Comparison of ENCODE assay signal across 17 cellular contexts in genomic region chr5:137234973-137235943, GRCh38.
DNase-seq lines count a peak whose midpoint lies in the region; ATAC-seq and TF ChIP-seq lines count a peak whose summit lies in the region.
"Had no signal": no experiment of that assay in that cellular context is flagged by ENCODE, and none has a peak within 500 bp of the region (broad histone marks: within the 10 kb centered on the region; RNA-seq: fewer than 3 reads in every experiment).

No MANE protein-coding gene starts in this region.

- TF ChIP-seq POLR2A in breast epithelium (IDR thresholded peaks at IDR 0.05): no peak

- H3K36me3 ChIP-seq in breast epithelium (no peaks in the 10 kb centered on the region), GM23248 (ENCODE audit: low read depth) (no peaks in the 10 kb centered on the region)

- no peak overlapping the region for H3K9ac ChIP-seq in GM23248

- H3K27ac ChIP-seq in breast epithelium (no peak overlapping the region), GM23248 (no peak overlapping the region)

- no TSS peak for BruUV-seq in MCF 10A (replicated peaks; lab: Mats Ljungman, UMichigan)

- H3K9me2 ChIP-seq in GM23248 (ENCODE audit: insufficient read depth): no peaks in the 10 kb centered on the region

- POLR2A ChIA-PET in MCF 10A (lab: Yijun Ruan, JAX): interaction anchor here (0.6 to 0.7 kb wide), 3 partner anchors 13 to 1332 kb away, joined by 3 read pairs; no protein-coding TSS in a partner anchor

- no peaks in the 10 kb centered on the region for H3K36me3 Mint-ChIP-seq in MCF 10A (ENCODE audit: insufficient read depth, unreplicated experiment)
- H3K36me3 Mint-ChIP-seq: CD14-positive monocyte, T-cell had no signal

- in situ Hi-C loops in astrocyte of the spinal cord (cut with HindIII; ENCODE audit: low sequenced_read_pairs): no loop called here
- in situ Hi-C loops in GM23248 (cut with MboI): no loop called here

- H3K79me2 ChIP-seq in GM23248 (ENCODE audit: insufficient read depth): peaks cover 50% of the 10 kb centered on the region

- H4K20me1 ChIP-seq in GM23248 (ENCODE audit: insufficient read depth): peaks cover 14% of the 10 kb centered on the region; the same call in 1 of the 2 replicates

- H3F3A ChIP-seq in GM23248 (ENCODE audit: insufficient read depth): no peaks in the 10 kb centered on the region; the same call in 1 of the 2 replicates

- peaks cover 26% of the 10 kb centered on the region for H3K4me1 Mint-ChIP-seq in MCF 10A (ENCODE audit: insufficient read depth, unreplicated experiment)
- H3K4me1 Mint-ChIP-seq: CD14-positive monocyte, T-cell had no signal

- H3K9me3 ChIP-seq in breast epithelium (no peaks in the 10 kb centered on the region), GM23248 (ENCODE audit: low read depth) (no peaks in the 10 kb centered on the region)

- H3K27ac Mint-ChIP-seq in MCF 10A (ENCODE audit: low read depth, unreplicated experiment): peak overlapping the region; percentile 53
- H3K27ac Mint-ChIP-seq: activated CD8-positive, alpha-beta T cell treated with anti-CD3 and anti-CD28 coated beads, Interleukin-2, amount 10 ng/mL, durations not matched to agents 7 days and 5 days; activated T-helper 1 cell treated with anti-CD3 and anti-CD28 coated beads, Interleukin-12 subunit alpha, Interleukin-12 subunit beta, Interleukin-2, Interleukin-4 antibody, amounts not matched to agents 30 ng/mL and 10 ng/mL and 1 ng/mL, durations not matched to agents 14 hours and 24 hours and 36 hours; CD14-positive monocyte; T-cell had no signal

- H3K4me3 ChIP-seq in breast epithelium (no peak overlapping the region), astrocyte of the spinal cord (ENCODE audit: low read depth, low read length) (no peak overlapping the region), GM23248 (no peak overlapping the region)

- no peak for TF ChIP-seq CTCF in MCF 10A (IDR thresholded peaks at IDR 0.05; ENCODE audit: unreplicated experiment)
- TF ChIP-seq CTCF in breast epithelium (IDR thresholded peaks at IDR 0.05): no peak
- no peak for TF ChIP-seq CTCF in astrocyte of the spinal cord (IDR thresholded peaks at IDR 0.05; ENCODE audit: low read depth, low read length)

- WGBS in GM23248 (ENCODE audit: low coverage in 1 of 2, low lambda C conversion rate in 2 of 2, missing lambda C conversion rate in 2 of 2), 2 experiments: 89 to 91% methylated on average over 10 of the region's 10 CpGs

- no peak overlapping the region for H3K4me3 Mint-ChIP-seq in MCF 10A (ENCODE audit: unreplicated experiment)
- H3K4me3 Mint-ChIP-seq: activated CD8-positive, alpha-beta T cell treated with anti-CD3 and anti-CD28 coated beads, Interleukin-2, amount 10 ng/mL, durations not matched to agents 7 days and 5 days; activated T-helper 1 cell treated with anti-CD3 and anti-CD28 coated beads, Interleukin-12 subunit alpha, Interleukin-12 subunit beta, Interleukin-2, Interleukin-4 antibody, amounts not matched to agents 30 ng/mL and 10 ng/mL and 1 ng/mL, durations not matched to agents 14 hours and 24 hours and 36 hours; CD14-positive monocyte; T-cell had no signal

- no peaks in the 10 kb centered on the region for H3K9me3 Mint-ChIP-seq in MCF 10A (ENCODE audit: unreplicated experiment)
- H3K9me3 Mint-ChIP-seq: activated T-helper 1 cell treated with anti-CD3 and anti-CD28 coated beads, Interleukin-12 subunit alpha, Interleukin-12 subunit beta, Interleukin-2, Interleukin-4 antibody, amounts not matched to agents 30 ng/mL and 10 ng/mL and 1 ng/mL, durations not matched to agents 14 hours and 24 hours and 36 hours; T-cell had no signal

- CTCF ChIA-PET in MCF 10A (lab: Yijun Ruan, JAX): interaction anchor here (0.6 to 3.1 kb wide), 3 partner anchors 12 to 85 kb away, joined by 3 to 20 read pairs (median 14); no protein-coding TSS in a partner anchor

- H3K4me2 ChIP-seq in GM23248 (ENCODE audit: unreplicated experiment): no peak overlapping the region

- H3K27me3 ChIP-seq in breast epithelium: no peaks in the 10 kb centered on the region
- H3K27me3 ChIP-seq in GM23248 (replicated peaks; ENCODE audit: insufficient read depth): no peaks in the 10 kb centered on the region

- H2AFZ ChIP-seq in GM23248: no peak overlapping the region

- intact Hi-C loops in MCF 10A (cut with micrococcal nuclease) (loop anchor here (2.0 kb wide), 1 partner anchor 76 kb away; no protein-coding TSS in a partner anchor), breast epithelium (cut with DNase I; ENCODE audit: low total_unique reads) (no loop called here)

- H3K4me1 ChIP-seq in breast epithelium: no peaks in the 10 kb centered on the region
- H3K4me1 ChIP-seq in GM23248 (ENCODE audit: insufficient read depth): peaks cover 16% of the 10 kb centered on the region

- ATAC-seq in HG03442 (IDR thresholded peaks at IDR 0.05; ENCODE audit: unreplicated experiment): peak; percentile 77
- ATAC-seq: activated CD8-positive, alpha-beta T cell treated with anti-CD3 and anti-CD28 coated beads, Interleukin-2, amount 10 ng/mL, durations not matched to agents 7 days and 5 days; right cardiac atrium; T-cell had no signal

- DNase-seq in MCF 10A (ENCODE audit: unreplicated experiment) (peak; percentile 68), breast epithelium (ENCODE audit: low spot score in 2 of 2) (no peak), astrocyte of the spinal cord (ENCODE audit: low read depth, low spot score) (peak; percentile 41), hepatic stellate cell (ENCODE audit: low spot score) (no peak), GM23248 (no peak)
- DNase-seq in activated CD4-positive, CD25-positive, alpha-beta regulatory T cell (lab: John Stamatoyannopoulos, UW): no peak
- no peak for DNase-seq in stimulated activated naive CD4-positive, alpha-beta T cell treated with Interleukin-2 at 50 U/mL for 16 hours (lab: John Stamatoyannopoulos, UW)
- DNase-seq: 8988T; activated CD8-positive, alpha-beta T cell treated with anti-CD3 and anti-CD28 coated beads, Interleukin-2, amount 10 ng/mL, durations not matched to agents 7 days and 5 days; DND-41; NCI-H2107; NCI-H526 treated with DMSO at 0.1 percent for 48 hours; right cardiac atrium; T-cell had no signal

- no peaks in the 10 kb centered on the region for H3K27me3 Mint-ChIP-seq in MCF 10A (ENCODE audit: insufficient read depth, unreplicated experiment)

Comparison
In these comparisons a context has a peak if more than half of its experiments do, and no peak if none do; other contexts are left out.
1. DNase-seq: peak in MCF 10A (single experiment) and astrocyte of the spinal cord (single experiment); none in breast epithelium (0 of 2), hepatic stellate cell (single experiment), activated CD4-positive, CD25-positive, alpha-beta regulatory T cell (0 of 4), GM23248 (single experiment) and stimulated activated naive CD4-positive, alpha-beta T cell treated with Interleukin-2 at 50 U/mL for 16 hours (single experiment).